Comparison of ENCODE assay signal across 21 cellular contexts in genomic region chr2:119810039-119810630, GRCh38. TPM values are rescaled to one million over a fixed set of nuclear protein-coding genes. Genes with fewer than 3 reads are reported as not detected.
A peak's percentile ranks its signal among the peaks of the same experiment; 100 is the strongest.
DNase-seq lines count a peak whose midpoint lies in the region; ATAC-seq and TF ChIP-seq lines count a peak whose summit lies in the region.
"Had no signal": no experiment of that assay in that cellular context is flagged by ENCODE, and none has a peak within 500 bp of the region (broad histone marks: within the 10 kb centered on the region; RNA-seq: fewer than 3 reads in every experiment).

No MANE protein-coding gene starts in this region.

- H3K27me3 ChIP-seq in left ventricle myocardium inferior (ENCODE audit: low read depth) (no peaks in the 10 kb centered on the region), PC-9 (ENCODE audit: insufficient read depth, low read depth) (no peaks in the 10 kb centered on the region)
- H3K27me3 ChIP-seq: foreskin keratinocyte had no signal

- H4K20me1 ChIP-seq in PC-9 (ENCODE audit: insufficient read depth): no peaks in the 10 kb centered on the region; the same call in 1 of the 2 replicates

- H3K4me3 ChIP-seq in left ventricle myocardium inferior (no peak overlapping the region), PC-9 (no peak overlapping the region), choroid plexus epithelial cell (ENCODE audit: low read depth, low read length) (no peak overlapping the region)

- H3K27ac ChIP-seq in left ventricle myocardium inferior (replicated peaks): peak overlapping the region; percentile 4
- H3K27ac ChIP-seq in PC-9: peak overlapping the region; percentile 1; the same call in 1 of the 2 replicates
- H3K27ac ChIP-seq: C4-2B, foreskin keratinocyte had no signal

- intact Hi-C loops in left ventricle myocardium inferior (cut with micrococcal nuclease): no loop called here
- intact Hi-C loops in left cardiac atrium (cut with DNase I): no loop called here
- intact Hi-C loops in PC-9 (cut with micrococcal nuclease; ENCODE audit: unreplicated experiment): no loop called here

- no peak overlapping the region for H3K4me2 ChIP-seq in PC-9

- H3K79me2 ChIP-seq in PC-9 (ENCODE audit: low read depth): peaks cover 47% of the 10 kb centered on the region

- no peak for ATAC-seq in left cardiac atrium
- no peak for ATAC-seq in HG03521 (IDR thresholded peaks at IDR 0.05; ENCODE audit: unreplicated experiment)
- ATAC-seq: foreskin keratinocyte, HCT116, T-cell had no signal

- BruUV-seq in PC-9 (replicated peaks; lab: Mats Ljungman, UMichigan): no TSS peak

- H3K4me1 ChIP-seq in left ventricle myocardium inferior: peaks cover 31% of the 10 kb centered on the region
- peaks cover 16% of the 10 kb centered on the region for H3K4me1 ChIP-seq in PC-9 (replicated peaks; ENCODE audit: insufficient read depth)

- no peak overlapping the region for H2AFZ ChIP-seq in PC-9

- H3K9me3 ChIP-seq in left ventricle myocardium inferior (replicated peaks) (peaks cover 5% of the 10 kb centered on the region), PC-9 (ENCODE audit: insufficient read depth, low read depth) (0 out of 2 replicates have a peak, but pooled peaks cover 3% of the 10 kb centered on the region)

- DNase-seq in left ventricle myocardium inferior (no peak), left cardiac atrium (no peak), PC-9 (no peak), choroid plexus epithelial cell (ENCODE audit: low read depth) (peak; percentile 15), KG1 (lab: John Stamatoyannopoulos, UW) (no peak), NCI-H2196 (lab: John Stamatoyannopoulos, UW; ENCODE audit: unreplicated experiment) (no peak), NCI-H446 treated with DMSO at 0.1 percent for 48 hours (lab: John Stamatoyannopoulos, UW) (no peak)
- DNase-seq: activated CD4-positive, alpha-beta T cell treated with anti-CD3 and anti-CD28 coated beads for 1 hour; activated naive CD4-positive, alpha-beta T cell treated with Interleukin-2 at 50 U/mL for 16 hours; activated T-cell treated with anti-CD3 and anti-CD28 coated beads, Interleukin-2, amount 50 U/mL, for 1 hour; amygdala; immature natural killer cell; Karpas-422; NCI-H1048; NCI-H524; substantia nigra; T-cell had no signal

- TF ChIP-seq CTCF in left ventricle myocardium inferior (IDR thresholded peaks at IDR 0.05; ENCODE audit: borderline replicate concordance): no peak
- no peak for TF ChIP-seq CTCF in PC-9 (conservative IDR thresholded peaks at IDR 0.05)
- no peak for TF ChIP-seq CTCF in choroid plexus epithelial cell (conservative IDR thresholded peaks at IDR 0.05; ENCODE audit: low read depth, low read length)

- no peaks in the 10 kb centered on the region for H3K36me3 ChIP-seq in left ventricle myocardium inferior
- peaks cover 30% of the 10 kb centered on the region for H3K36me3 ChIP-seq in PC-9 (ENCODE audit: low read depth)

- CTCF ChIA-PET in PC-9 (lab: Charles Lee): no interaction called here

- POLR2A ChIA-PET in PC-9 (lab: Charles Lee; ENCODE audit: unreplicated experiment): no interaction called here

- no peaks in the 10 kb centered on the region for H3K9me2 ChIP-seq in PC-9 (ENCODE audit: insufficient read depth)

- H3F3A ChIP-seq in PC-9 (ENCODE audit: insufficient read depth, low read depth): peaks cover 5% of the 10 kb centered on the region; the same call in 1 of the 2 replicates

RNA-seq across cellular contexts. Expression of gene PTPN4, which starts 50.4 kb away (rescaled TPM):
- total RNA-seq in left ventricle myocardium inferior (45.4 TPM), left cardiac atrium (10 to 100 TPM; 33.0 TPM), PC-9 (2021) (46.6 and 60.7 TPM in 2 replicates)
